Comparison of ENCODE assay signal across 12 cellular contexts in genomic region chr6:167171300-167171699, GRCh38. TPM values are rescaled to one million over a fixed set of nuclear protein-coding genes. Genes with fewer than 3 reads are reported as not detected.
"Had no signal": no experiment of that assay in that cellular context is flagged by ENCODE, and none has a peak within 500 bp of the region (broad histone marks: within the 10 kb centered on the region; RNA-seq: fewer than 3 reads in every experiment).

No MANE protein-coding gene starts in this region.

RNA-seq across cellular contexts. Expression of gene GPR31, which starts 13.5 kb away (rescaled TPM):
- total RNA-seq: OCI-LY7, PC-3, PC-9, Peyer's patch, Right ventricle myocardium inferior, Right ventricle myocardium superior, RPMI7951, SJCRH30, SJSA1, SK-MEL-5, T-cell had no signal
- polyA plus RNA-seq: SK-N-SH had no signal

RNA-seq across cellular contexts. Expression of gene CCR6, which starts 48.4 kb away (rescaled TPM):
- total RNA-seq: PC-3, PC-9, Right ventricle myocardium inferior, Right ventricle myocardium superior, RPMI7951, SJCRH30, SJSA1, SK-MEL-5 had no signal
- polyA plus RNA-seq: SK-N-SH had no signal
